In genomic region chr1:112060266-112060665, GRCh38 we compare ENCODE assay signal across 19 cellular contexts.
"Had no signal": no experiment of that assay in that cellular context is flagged by ENCODE, and none has a peak within 500 bp of the region (broad histone marks: within the 10 kb centered on the region; RNA-seq: fewer than 3 reads in every experiment).

No MANE protein-coding gene starts in this region.

- ATAC-seq: gastrocnemius medialis, left cardiac atrium, left ventricle myocardium superior, sciatic nerve had no signal

- H3K27ac ChIP-seq: dorsolateral prefrontal cortex, esophagus muscularis mucosa, gastrocnemius medialis, suprapubic skin, thyroid gland had no signal

- H3K9me3 ChIP-seq: esophagus muscularis mucosa, gastrocnemius medialis, suprapubic skin, thyroid gland had no signal

- DNase-seq: cortex of kidney; dorsolateral prefrontal cortex; effector CD8-positive, alpha-beta T cell; gastrocnemius medialis; glutamatergic neuron; islet precursor cell; left cardiac atrium; left ventricle myocardium superior; mesendoderm; naive B cell; posterior cingulate gyrus; stimulated activated CD4-positive, alpha-beta T cell treated with anti-CD3 and anti-CD28 coated beads, Interleukin-2, amount 100 ng/mL, for 24 hours; stimulated activated naive CD4-positive, alpha-beta T cell treated with Interleukin-2 at 50 U/mL for 16 hours; thyroid gland had no signal

- H3K4me1 ChIP-seq: thyroid gland had no signal

- H3K27me3 ChIP-seq: gastrocnemius medialis, thyroid gland had no signal

- H3K4me3 ChIP-seq: dorsolateral prefrontal cortex, esophagus muscularis mucosa, gastrocnemius medialis, lung, skin epidermis, suprapubic skin, thyroid gland had no signal

- H3K36me3 ChIP-seq: esophagus muscularis mucosa, gastrocnemius medialis, suprapubic skin, thyroid gland had no signal
